Comparison of ENCODE assay signal across 15 cellular contexts in the genomic region with DNA sequence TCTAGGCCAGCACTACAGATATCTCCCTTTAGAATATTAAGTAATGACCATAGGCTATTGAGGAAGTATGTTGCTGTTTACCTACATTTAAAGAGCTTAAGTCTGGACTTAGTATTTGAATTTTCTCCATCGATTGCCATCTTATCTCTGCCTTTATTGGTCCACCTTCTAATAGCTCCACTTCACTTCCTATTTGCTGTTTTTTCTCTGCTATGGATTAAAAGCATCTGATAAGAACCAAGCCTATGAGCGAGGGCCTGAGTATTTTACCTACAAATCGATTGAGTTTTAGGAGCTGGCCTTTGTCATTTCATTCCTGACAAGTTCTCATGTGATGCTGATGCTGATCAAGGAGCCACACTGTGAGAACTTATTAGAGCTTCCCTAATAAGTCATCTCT.
"Had no signal": no experiment of that assay in that cellular context is flagged by ENCODE, and none has a peak within 500 bp of the region (broad histone marks: within the 10 kb centered on the region; RNA-seq: fewer than 3 reads in every experiment).

No MANE protein-coding gene starts in this region.

- ATAC-seq: gastrocnemius medialis; heart right ventricle; left lobe of liver; stimulated activated effector memory CD8-positive, alpha-beta T cell treated with anti-CD3 and anti-CD28 coated beads, Interleukin-12 subunit alpha, Interleukin-12 subunit beta, amount 100 ng/mL, for 72 hours had no signal

- H3K4me3 ChIP-seq: coronary artery, gastrocnemius medialis, heart right ventricle, right atrium auricular region, skin epidermis had no signal

- H3K4me3 Mint-ChIP-seq: stimulated activated effector memory CD8-positive, alpha-beta T cell treated with anti-CD3 and anti-CD28 coated beads, Interleukin-12 subunit alpha, Interleukin-12 subunit beta, amount 100 ng/mL, for 72 hours; type B pancreatic cell had no signal

- H3K9me3 ChIP-seq: gastrocnemius medialis had no signal

- H3K36me3 ChIP-seq: gastrocnemius medialis, heart right ventricle, right atrium auricular region had no signal

- H3K27ac Mint-ChIP-seq: stimulated activated effector memory CD8-positive, alpha-beta T cell treated with anti-CD3 and anti-CD28 coated beads, Interleukin-12 subunit alpha, Interleukin-12 subunit beta, amount 100 ng/mL, for 72 hours; type B pancreatic cell had no signal

- H3K27ac ChIP-seq: coronary artery, heart right ventricle, right atrium auricular region, VCaP had no signal

- DNase-seq: activated CD4-positive, alpha-beta T cell treated with anti-CD3 and anti-CD28 coated beads for 4 hours; activated naive CD4-positive, alpha-beta T cell treated with Interleukin-2 at 50 U/mL for 16 hours; caudate nucleus; effector CD8-positive, alpha-beta T cell; gastrocnemius medialis; heart right ventricle; islet precursor cell; mammary epithelial cell had no signal

- H3K27me3 ChIP-seq: gastrocnemius medialis, heart right ventricle, right atrium auricular region had no signal

- H3K36me3 Mint-ChIP-seq: type B pancreatic cell had no signal
